17 cellular contexts compared by ENCODE assay signal in genomic region chr15:42672444-42672843, GRCh38.
DNase-seq lines count a peak whose midpoint lies in the region; TF ChIP-seq lines count a peak whose summit lies in the region.
"Had no signal": no experiment of that assay in that cellular context is flagged by ENCODE, and none has a peak within 500 bp of the region (broad histone marks: within the 10 kb centered on the region; RNA-seq: fewer than 3 reads in every experiment).

No MANE protein-coding gene starts in this region.

- H4K12ac ChIP-seq in trophoblast cell (ENCODE audit: low read depth, low read length) = no peak overlapping the region

- no peak overlapping the region for H3K4me3 Mint-ChIP-seq in brain
- H3K4me3 Mint-ChIP-seq: CD14-positive monocyte; CD8-positive, alpha-beta T cell; HFFc6 had no signal

- H3K18ac ChIP-seq in trophoblast cell (ENCODE audit: low read length) = no peak overlapping the region

- H3K9me3 Mint-ChIP-seq in brain = no peaks in the 10 kb centered on the region
- H3K9me3 Mint-ChIP-seq: CD14-positive monocyte; CD8-positive, alpha-beta T cell; HFFc6 had no signal

- DNase-seq in globus pallidus (ENCODE audit: low spot score) (peak; percentile 49), trophoblast cell (no peak), amniotic stem cell (lab: John Stamatoyannopoulos, UW) (no peak), inferior parietal cortex (ENCODE audit: extremely low spot score) (no peak), germinal center (ENCODE audit: low spot score) (no peak)
- DNase-seq: CD8-positive, alpha-beta T cell; COR-L47; DMS153; DMS79 treated with DMSO at 0.1 percent for 48 hours; EL; GOT3; HCEC 1CT; HFFc6 had no signal

- H2BK5ac ChIP-seq in trophoblast cell (ENCODE audit: low read depth, low read length, poor library complexity) = no peak overlapping the region

- H3K4ac ChIP-seq in trophoblast cell (ENCODE audit: low read depth, low read length) = no peak overlapping the region

- H3K27ac Mint-ChIP-seq in brain = peak overlapping the region in 3 of 5 experiments; percentile 73 to 93 (median 85)
- H3K27ac Mint-ChIP-seq: CD8-positive, alpha-beta T cell had no signal

- no peak overlapping the region for H3K4me2 ChIP-seq in trophoblast cell (ENCODE audit: low read length)
- H3K4me2 ChIP-seq: A549 had no signal

- no peaks in the 10 kb centered on the region for H3K27me3 Mint-ChIP-seq in brain

- H3K4me3 ChIP-seq in trophoblast cell (ENCODE audit: low read depth, low read length) = no peak overlapping the region
- H3K4me3 ChIP-seq: A549 had no signal

- no peak overlapping the region for H2BK120ac ChIP-seq in trophoblast cell (ENCODE audit: insufficient read depth, low read length, poor library complexity)

- peaks cover 65% of the 10 kb centered on the region for H3K36me3 Mint-ChIP-seq in brain
- H3K36me3 Mint-ChIP-seq: CD14-positive monocyte had no signal

- no peak for TF ChIP-seq CTCF in brain (conservative IDR thresholded peaks at IDR 0.05)

- no peaks in the 10 kb centered on the region for H3K9me3 ChIP-seq in trophoblast cell (ENCODE audit: insufficient read depth, low read depth, low read length)
- H3K9me3 ChIP-seq: A549 had no signal

- no CpG with 5 or more reads among the region's 5 CpGs for WGBS in trophoblast cell (ENCODE audit: extremely low coverage, insufficient coverage, insufficient read length)

- no peaks in the 10 kb centered on the region for H3K79me2 ChIP-seq in trophoblast cell (ENCODE audit: control insufficient read depth, insufficient read depth, low read length, poor library complexity)

- no peaks in the 10 kb centered on the region for H3K27me3 ChIP-seq in trophoblast cell (ENCODE audit: insufficient read depth, low read length)

- H3K36me3 ChIP-seq in trophoblast cell (ENCODE audit: control insufficient read depth in 1 of 2, insufficient read depth in 2 of 2, low read length in 2 of 2) = no peaks in the 10 kb centered on the region

- peaks cover 20% of the 10 kb centered on the region for H3K4me1 Mint-ChIP-seq in brain
- H3K4me1 Mint-ChIP-seq: CD14-positive monocyte had no signal

- H3K4me1 ChIP-seq in trophoblast cell (ENCODE audit: control insufficient read depth in 1 of 2, insufficient read depth in 2 of 2, low read length in 2 of 2) = peaks cover 0 to 3% of the 10 kb centered on the region in 2 experiments
- H3K4me1 ChIP-seq: A549 had no signal

- no peak overlapping the region for H4K8ac ChIP-seq in trophoblast cell (ENCODE audit: low read depth, low read length)

- H4K91ac ChIP-seq in trophoblast cell (ENCODE audit: low read depth, low read length) = no peak overlapping the region

- no peak overlapping the region for H2AK5ac ChIP-seq in trophoblast cell (ENCODE audit: low read length)

- H3K14ac ChIP-seq in trophoblast cell (ENCODE audit: low read length) = no peak overlapping the region

- H2BK12ac ChIP-seq in trophoblast cell (ENCODE audit: low read length) = no peak overlapping the region

- H2AFZ ChIP-seq in trophoblast cell (ENCODE audit: insufficient read depth, low read length, poor library complexity) = no peak overlapping the region

- H3K23ac ChIP-seq in trophoblast cell (ENCODE audit: low read length) = no peak overlapping the region

- peak overlapping the region; percentile 30 for H3K9ac ChIP-seq in trophoblast cell (ENCODE audit: low read length)

- H3K79me1 ChIP-seq in trophoblast cell (ENCODE audit: low read length) = no peaks in the 10 kb centered on the region

- H3K27ac ChIP-seq in trophoblast cell (ENCODE audit: low read depth, low read length) = no peak overlapping the region
- H3K27ac ChIP-seq: HL-60 had no signal
